ENCODE assay signal across 22 cellular contexts in the genomic region with DNA sequence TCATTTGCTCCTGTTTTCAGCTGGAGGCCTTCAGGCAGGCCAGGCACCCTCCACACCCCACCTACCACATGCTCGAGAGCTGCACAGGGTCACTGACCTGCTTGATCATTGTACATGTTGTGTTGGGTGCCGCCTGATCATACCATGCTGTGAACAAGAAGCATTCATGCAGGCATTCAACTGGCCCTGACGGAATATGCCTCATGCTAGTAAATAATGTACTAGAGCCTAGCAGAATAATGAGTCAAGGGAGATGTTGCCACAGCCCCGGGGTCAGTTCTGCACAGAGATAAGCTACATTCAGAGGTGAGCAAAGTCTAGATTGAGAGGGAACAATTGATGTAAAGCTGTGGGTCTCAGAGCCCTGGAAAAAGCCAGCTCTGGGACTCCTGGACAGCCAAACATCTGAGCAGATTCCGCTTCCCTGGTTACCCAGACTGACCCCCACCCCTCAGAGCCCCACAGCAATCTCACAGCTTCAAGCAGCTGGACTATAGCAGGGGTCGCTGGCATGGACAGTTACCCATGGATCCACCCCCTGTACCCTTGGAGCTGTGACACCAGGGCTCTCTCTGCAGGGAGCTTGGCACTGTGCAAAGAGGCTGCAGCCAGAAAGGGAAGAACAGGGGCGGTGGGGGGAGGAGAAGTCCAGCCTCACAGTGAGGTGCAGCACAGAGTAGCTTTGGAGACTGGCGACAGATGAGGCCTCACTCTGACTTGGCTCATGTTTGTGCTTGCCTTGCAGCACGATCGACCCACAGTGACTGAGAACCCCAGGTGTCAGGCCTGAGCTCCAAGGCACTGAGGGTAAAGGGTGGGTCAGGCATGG.
DNase-seq lines count a peak whose midpoint lies in the region; ATAC-seq, FAIRE-seq and TF ChIP-seq lines count a peak whose summit lies in the region.
"Had no signal": no experiment of that assay in that cellular context is flagged by ENCODE, and none has a peak within 500 bp of the region (broad histone marks: within the 10 kb centered on the region; RNA-seq: fewer than 3 reads in every experiment).

No MANE protein-coding gene starts in this region.

- TF ChIP-seq CTCF in nephron (IDR thresholded peaks at IDR 0.05; ENCODE audit: unreplicated experiment in 3 of 3) (no peak), body of pancreas (IDR thresholded peaks at IDR 0.05) (no peak)

- H3K9me3 Mint-ChIP-seq in nephron = no peaks in the 10 kb centered on the region
- no peaks in the 10 kb centered on the region for H3K9me3 Mint-ChIP-seq in activated T-cell treated with anti-CD3 and anti-CD28 coated beads, Interleukin-2, amount 50 U/mL, for 4 hours
- H3K9me3 Mint-ChIP-seq: activated CD4-positive, alpha-beta T cell treated with anti-CD3 and anti-CD28 coated beads, Interleukin-2, amount 10 ng/mL, durations not matched to agents 24 days and 14 days; CD8-positive, alpha-beta memory T cell; immature natural killer cell; memory B cell; natural killer cell treated with Interleukin-12 subunit alpha and Interleukin-12 subunit beta and Interleukin-15 and Interleukin-18, amount 100 ng/mL, for 72 hours; T-helper 1 cell treated with Interleukin-12 subunit alpha and Interleukin-12 subunit beta and Interleukin-4 antibody, amounts not matched to agents 30 μg/mL and 1 μg/mL, for 36 hours had no signal

- no peak overlapping the region for H3K4me3 Mint-ChIP-seq in nephron
- no peak overlapping the region for H3K4me3 Mint-ChIP-seq in activated T-cell treated with anti-CD3 and anti-CD28 coated beads, Interleukin-2, amount 50 U/mL, for 4 hours
- H3K4me3 Mint-ChIP-seq: activated CD4-positive, alpha-beta T cell treated with anti-CD3 and anti-CD28 coated beads, Interleukin-2, amount 10 ng/mL, durations not matched to agents 24 days and 14 days; CD8-positive, alpha-beta memory T cell; immature natural killer cell; memory B cell; natural killer cell treated with Interleukin-12 subunit alpha and Interleukin-12 subunit beta and Interleukin-15 and Interleukin-18, amount 100 ng/mL, for 72 hours; T-helper 1 cell treated with Interleukin-12 subunit alpha and Interleukin-12 subunit beta and Interleukin-4 antibody, amounts not matched to agents 30 μg/mL and 1 μg/mL, for 36 hours had no signal

- no peaks in the 10 kb centered on the region for H3K36me3 ChIP-seq in body of pancreas (replicated peaks in 1 of 2; ENCODE audit: insufficient read depth in 1 of 2, low read depth in 2 of 2)
- H3K36me3 ChIP-seq: SJSA1, thoracic aorta had no signal

- H3K9me3 ChIP-seq in body of pancreas = no peaks in the 10 kb centered on the region
- H3K9me3 ChIP-seq: SJSA1, thoracic aorta had no signal

- no peak for ATAC-seq in activated T-cell treated with anti-CD3 and anti-CD28 coated beads, Interleukin-2, amount 50 U/mL, for 4 hours
- ATAC-seq in body of pancreas = no peak
- ATAC-seq: PC-3 had no signal

- intact Hi-C loops in body of pancreas (cut with DNase I) = no loop called here

- no peak for TF ChIP-seq POLR2A in GM12892 (IDR thresholded peaks at IDR 0.05; ENCODE audit: low read depth, low read length)
- no peak for TF ChIP-seq POLR2A in body of pancreas (IDR thresholded peaks at IDR 0.05)

- peak overlapping the region in 2 of 3 experiments; percentile 44 to 48 for H3K27ac Mint-ChIP-seq in nephron
- H3K27ac Mint-ChIP-seq: activated CD4-positive, alpha-beta T cell treated with anti-CD3 and anti-CD28 coated beads, Interleukin-2, amount 10 ng/mL, durations not matched to agents 24 days and 14 days; CD8-positive, alpha-beta memory T cell; immature natural killer cell; memory B cell; natural killer cell treated with Interleukin-12 subunit alpha and Interleukin-12 subunit beta and Interleukin-15 and Interleukin-18, amount 100 ng/mL, for 72 hours; T-helper 1 cell treated with Interleukin-12 subunit alpha and Interleukin-12 subunit beta and Interleukin-4 antibody, amounts not matched to agents 30 μg/mL and 1 μg/mL, for 36 hours had no signal

- no peak overlapping the region for H3K4me3 ChIP-seq in body of pancreas
- H3K4me3 ChIP-seq: SJSA1, thoracic aorta had no signal

- 63 to 74% methylated on average over 9 to 10 of the region's 10 CpGs for WGBS in body of pancreas, 2 donors

- H3K36me3 Mint-ChIP-seq in nephron (ENCODE audit: low read depth) = no peaks in the 10 kb centered on the region
- H3K36me3 Mint-ChIP-seq in activated T-cell treated with anti-CD3 and anti-CD28 coated beads, Interleukin-2, amount 50 U/mL, for 4 hours (ENCODE audit: insufficient read depth) = no peaks in the 10 kb centered on the region
- H3K36me3 Mint-ChIP-seq: CD8-positive, alpha-beta memory T cell; immature natural killer cell; memory B cell; natural killer cell treated with Interleukin-12 subunit alpha and Interleukin-12 subunit beta and Interleukin-15 and Interleukin-18, amount 100 ng/mL, for 72 hours had no signal

- FAIRE-seq in GM12892 (lab: Jason Lieb, UNC) = no peak

- H3K27me3 ChIP-seq in body of pancreas = no peaks in the 10 kb centered on the region

- H3K27ac ChIP-seq in body of pancreas = no peak overlapping the region
- H3K27ac ChIP-seq: KMS-11, SJSA1, thoracic aorta had no signal

- H3K4me1 Mint-ChIP-seq in nephron = no peaks in the 10 kb centered on the region
- H3K4me1 Mint-ChIP-seq in activated T-cell treated with anti-CD3 and anti-CD28 coated beads, Interleukin-2, amount 50 U/mL, for 4 hours (ENCODE audit: low read depth) = no peaks in the 10 kb centered on the region
- H3K4me1 Mint-ChIP-seq: activated CD4-positive, alpha-beta T cell treated with anti-CD3 and anti-CD28 coated beads, Interleukin-2, amount 10 ng/mL, durations not matched to agents 24 days and 14 days; CD8-positive, alpha-beta memory T cell; immature natural killer cell; memory B cell had no signal

- H3K27me3 Mint-ChIP-seq in nephron (ENCODE audit: low read depth) = peaks cover 10% of the 10 kb centered on the region
- no peaks in the 10 kb centered on the region for H3K27me3 Mint-ChIP-seq in activated T-cell treated with anti-CD3 and anti-CD28 coated beads, Interleukin-2, amount 50 U/mL, for 4 hours (ENCODE audit: low read depth)

- no peaks in the 10 kb centered on the region for H3K4me1 ChIP-seq in body of pancreas
- H3K4me1 ChIP-seq: SJSA1 had no signal

- DNase-seq in Ammon's horn (ENCODE audit: low spot score) (peak; percentile 27), NCI-H1092 (lab: John Stamatoyannopoulos, UW) (peak; percentile 10), glomerular visceral epithelial cell (ENCODE audit: extremely low spot score) (peak; percentile 11), mesenteric fat pad (ENCODE audit: low spot score) (no peak), GM12892 (ENCODE audit: insufficient read length) (no peak), body of pancreas (no peak)
- DNase-seq in activated T-cell treated with anti-CD3 and anti-CD28 coated beads, Interleukin-2, amount 50 U/mL, for 4 hours = no peak
- DNase-seq: activated CD4-positive, alpha-beta T cell treated with anti-CD3 and anti-CD28 coated beads, Interleukin-2, amount 10 ng/mL, durations not matched to agents 24 days and 14 days; CD8-positive, alpha-beta memory T cell; effector memory CD4-positive, alpha-beta T cell; immature natural killer cell; NCI-H1105; NCI-H748 treated with DMSO at 0.1 percent for 48 hours; PC-3; stimulated activated CD4-positive, alpha-beta T cell treated with anti-CD3 and anti-CD28 coated beads, Interleukin-15, amount 100 ng/mL, for 24 hours had no signal

Comparison
In these comparisons a context has a peak if more than half of its experiments do, and no peak if none do; other contexts are left out.
1. DNase-seq: peak in Ammon's horn (single experiment), NCI-H1092 (single experiment) and glomerular visceral epithelial cell (single experiment); none in mesenteric fat pad (single experiment), GM12892 (single experiment), activated T-cell treated with anti-CD3 and anti-CD28 coated beads, Interleukin-2, amount 50 U/mL, for 4 hours (single experiment) and body of pancreas (0 of 4).